In the genomic region with DNA sequence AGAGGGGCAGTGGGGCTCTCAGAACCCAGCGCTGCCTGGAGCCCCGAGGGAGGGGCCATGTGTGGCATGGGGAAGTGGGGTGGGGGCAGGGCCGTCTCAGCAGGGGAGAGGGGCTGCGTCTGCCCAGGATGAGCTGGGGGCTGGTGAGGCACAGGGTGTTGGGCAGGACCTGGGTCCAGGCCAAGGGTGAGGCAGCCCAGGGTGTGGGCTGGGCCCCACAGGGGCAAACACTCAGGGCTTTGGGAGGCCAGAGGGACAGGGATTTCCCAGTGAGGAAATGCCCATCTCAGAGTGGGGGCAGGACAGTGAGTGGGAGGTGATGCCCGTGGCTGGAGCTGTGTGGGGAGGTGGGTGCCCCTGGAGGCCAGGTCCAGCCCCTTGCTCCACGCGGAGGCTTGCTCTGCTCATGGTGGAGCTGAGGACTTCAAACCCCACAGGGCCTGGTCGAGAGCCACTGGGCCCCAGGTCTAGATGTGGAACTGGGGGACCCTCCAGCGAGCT, we compare ENCODE assay signal across 10 cellular contexts. TPM values are rescaled to one million over a fixed set of nuclear protein-coding genes. Genes with fewer than 3 reads are reported as not detected.
DNase-seq lines count a peak whose midpoint lies in the region; ATAC-seq, FAIRE-seq and TF ChIP-seq lines count a peak whose summit lies in the region.
"Had no signal": no experiment of that assay in that cellular context is flagged by ENCODE, and none has a peak within 500 bp of the region (broad histone marks: within the 10 kb centered on the region; RNA-seq: fewer than 3 reads in every experiment).

No MANE protein-coding gene starts in this region.

- DNase-seq in amniotic epithelial cell (ENCODE audit: low read depth) = peak; percentile 62
- peak; percentile 68 for DNase-seq in left ventricle myocardium superior
- no peak for DNase-seq in H54 (ENCODE audit: insufficient read length, low spot score)
- no peak for DNase-seq in nephron progenitor cell
- no peak for DNase-seq in stimulated activated CD8-positive, alpha-beta memory T cell treated with anti-CD3 and anti-CD28 coated beads, Interleukin-4, amount 100 ng/mL, for 48 hours
- DNase-seq: activated T-cell treated with anti-CD3 and anti-CD28 coated beads, Interleukin-2, amount 50 U/mL, for 48 hours; NCI-H1694 had no signal

- H3K9me3 ChIP-seq in DOHH2 (ENCODE audit: control insufficient read depth, insufficient read depth, low read length) (no peaks in the 10 kb centered on the region), skeletal muscle satellite cell (replicated peaks; ENCODE audit: low read length) (no peaks in the 10 kb centered on the region)

- TF ChIP-seq CTCF in DOHH2 (IDR thresholded peaks at IDR 0.05; ENCODE audit: low read depth, low read length, poor library complexity, severe bottlenecking) (no peak), nephron progenitor cell (IDR thresholded peaks at IDR 0.05) (no peak)

- H3K27me3 ChIP-seq in DOHH2 (ENCODE audit: control insufficient read depth, low read length) = no peaks in the 10 kb centered on the region
- H3K27me3 ChIP-seq in skeletal muscle satellite cell (ENCODE audit: control insufficient read depth, insufficient read depth, low read length) = no peaks in the 10 kb centered on the region

- no peaks in the 10 kb centered on the region for H3K36me3 Mint-ChIP-seq in nephron progenitor cell (ENCODE audit: low read depth)

- H4K20me1 ChIP-seq in DOHH2 (ENCODE audit: control insufficient read depth, insufficient read depth, low read depth, low read length) = peaks cover 20% of the 10 kb centered on the region

- no peaks in the 10 kb centered on the region for H3K9me2 ChIP-seq in DOHH2 (replicated peaks; ENCODE audit: control insufficient read depth, low read length)

- peaks cover 97% of the 10 kb centered on the region for H3K79me2 ChIP-seq in DOHH2 (ENCODE audit: control insufficient read depth, low read length)

- ATAC-seq in left ventricle myocardium superior = peak; percentile 11
- no peak for ATAC-seq in HG03378 (IDR thresholded peaks at IDR 0.05; ENCODE audit: unreplicated experiment)

- peaks cover 17% of the 10 kb centered on the region for H3F3A ChIP-seq in DOHH2 (ENCODE audit: control insufficient read depth, insufficient read depth)

- H3K36me3 ChIP-seq in DOHH2 (ENCODE audit: control insufficient read depth, low read length) = peaks cover 45% of the 10 kb centered on the region
- H3K36me3 ChIP-seq in skeletal muscle satellite cell (ENCODE audit: insufficient read depth, low read length) = peaks cover 16% of the 10 kb centered on the region

- H3K4me3 ChIP-seq in DOHH2 (ENCODE audit: low read length) (peak overlapping the region; percentile 97), skeletal muscle satellite cell (ENCODE audit: low read length) (peak overlapping the region; percentile 48)

- no peak overlapping the region for H3K4me3 Mint-ChIP-seq in nephron progenitor cell

- intact Hi-C loops in left ventricle myocardium superior (cut with micrococcal nuclease) = no loop called here

- peaks cover 57% of the 10 kb centered on the region for H3K4me1 Mint-ChIP-seq in nephron progenitor cell

- peaks cover 5% of the 10 kb centered on the region for H3K27me3 Mint-ChIP-seq in nephron progenitor cell (ENCODE audit: low read depth, poor library complexity)

- peak overlapping the region; percentile 99 for H3K4me2 ChIP-seq in DOHH2 (ENCODE audit: low read length)
- H3K4me2 ChIP-seq in skeletal muscle satellite cell (ENCODE audit: low read length) = peak overlapping the region; percentile 97

- no peak for FAIRE-seq in H54 (lab: Jason Lieb, UNC)

- no peak overlapping the region for H3K27ac Mint-ChIP-seq in nephron progenitor cell

- no peaks in the 10 kb centered on the region for H3K9me3 Mint-ChIP-seq in nephron progenitor cell

- H3K4me1 ChIP-seq in DOHH2 (ENCODE audit: control insufficient read depth, low read length) = peaks cover 90% of the 10 kb centered on the region
- H3K4me1 ChIP-seq in skeletal muscle satellite cell (ENCODE audit: control insufficient read depth, insufficient read depth, low read length) = peaks cover 73% of the 10 kb centered on the region

- peak overlapping the region; percentile 88 for H3K27ac ChIP-seq in DOHH2 (ENCODE audit: low read depth, low read length)

- TF ChIP-seq POLR2A in H54 (IDR thresholded peaks at IDR 0.05; ENCODE audit: low read depth, low read length) = no peak

- peak overlapping the region; percentile 97 for H3K9ac ChIP-seq in skeletal muscle satellite cell (ENCODE audit: low read depth, low read length)

RNA-seq across cellular contexts. Expression of a gene that starts 5.4 kb away (rescaled TPM):
- 81.7 TPM for total RNA-seq in left ventricle myocardium superior
- 70.6 and 76.0 TPM in 2 replicates for total RNA-seq in skeletal muscle satellite cell (2012; rRNA removed)

RNA-seq across cellular contexts. Expression of a gene that starts 24.7 kb away (rescaled TPM):
- 1.4 TPM for total RNA-seq in left ventricle myocardium superior
- total RNA-seq in skeletal muscle satellite cell (2012; rRNA removed) = 0.44 and 1.0 TPM in 2 replicates

RNA-seq across cellular contexts. Expression of a gene that starts 31.9 kb away (rescaled TPM):
- 9.1 TPM for total RNA-seq in left ventricle myocardium superior
- total RNA-seq in skeletal muscle satellite cell (2012; rRNA removed) = 3.1 and 3.8 TPM in 2 replicates

RNA-seq across cellular contexts. Expression of a gene that starts 40.6 kb away (rescaled TPM):
- total RNA-seq in left ventricle myocardium superior = 15.8 TPM
- 36.5 and 52.4 TPM in 2 replicates for total RNA-seq in skeletal muscle satellite cell (2012; rRNA removed)

RNA-seq across cellular contexts. Expression of a gene that starts 41.0 kb away (rescaled TPM):
- total RNA-seq in left ventricle myocardium superior = 44.3 TPM
- total RNA-seq in skeletal muscle satellite cell (2012; rRNA removed) = 48.1 and 50.7 TPM in 2 replicates

Comparison
In these comparisons a context has a peak if more than half of its experiments do, and no peak if none do; other contexts are left out.
1. DNase-seq: peak in amniotic epithelial cell (single experiment) and left ventricle myocardium superior (single experiment); none in H54 (single experiment), nephron progenitor cell (single experiment) and stimulated activated CD8-positive, alpha-beta memory T cell treated with anti-CD3 and anti-CD28 coated beads, Interleukin-4, amount 100 ng/mL, for 48 hours (single experiment).